ENCODE assay signal across 15 cellular contexts in the genomic region with DNA sequence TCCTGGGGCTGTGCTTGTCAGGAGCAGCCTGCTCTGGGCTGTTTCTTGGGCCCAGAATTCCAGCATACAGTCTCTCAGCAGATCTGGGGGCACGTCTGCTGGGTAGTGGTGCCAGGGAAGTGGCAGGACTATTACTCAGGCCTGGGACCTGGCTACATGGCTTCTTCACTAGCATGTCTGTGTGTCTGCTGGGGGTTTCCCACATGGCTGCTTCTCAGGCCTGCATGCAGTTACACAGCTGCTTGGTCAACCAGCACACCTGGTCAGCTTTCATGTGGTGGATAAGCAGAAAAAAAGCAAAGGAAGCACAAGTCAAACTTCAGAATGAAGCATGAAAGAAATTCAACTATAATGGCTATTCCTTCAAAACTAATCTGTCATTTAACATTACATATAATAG.
DNase-seq lines count a peak whose midpoint lies in the region; ATAC-seq and TF ChIP-seq lines count a peak whose summit lies in the region.
"Had no signal": no experiment of that assay in that cellular context is flagged by ENCODE, and none has a peak within 500 bp of the region (broad histone marks: within the 10 kb centered on the region; RNA-seq: fewer than 3 reads in every experiment).

No MANE protein-coding gene starts in this region.

- H3K27ac ChIP-seq in OCI-LY7 (ENCODE audit: low read depth, low read length, poor library complexity, severe bottlenecking) (no peak overlapping the region), spleen (no peak overlapping the region)
- H3K27ac ChIP-seq: BLaER1 had no signal

- WGBS in spleen, 5 donors = 75 to 100% (median 85%) methylated on average over 1 of the region's 1 CpG; no CpG with 5 or more reads in 1 of the 5 donors

- no peaks in the 10 kb centered on the region for H3K4me1 ChIP-seq in OCI-LY7 (ENCODE audit: insufficient read depth, low read length, poor library complexity, severe bottlenecking)
- no peaks in the 10 kb centered on the region for H3K4me1 ChIP-seq in spleen
- H3K4me1 ChIP-seq: BLaER1 had no signal

- CTCF ChIA-PET in OCI-LY7 (lab: Charles Lee; ENCODE audit: unreplicated experiment) = no interaction called here

- intact Hi-C loops in OCI-LY7 (cut with micrococcal nuclease; ENCODE audit: unreplicated experiment) (no loop called here), spleen (cut with DNase I; ENCODE audit: low total_unique reads) (no loop called here)

- ATAC-seq in GM18907 (IDR thresholded peaks at IDR 0.05; ENCODE audit: unreplicated experiment) = peak; percentile 58
- no peak for ATAC-seq in HG02885 (IDR thresholded peaks at IDR 0.05; ENCODE audit: poor library complexity, unreplicated experiment)
- ATAC-seq: GM23338 had no signal

- H3K4me3 ChIP-seq in OCI-LY7 (ENCODE audit: low read depth, low read length, poor library complexity, severe bottlenecking) (no peak overlapping the region), spleen (no peak overlapping the region)
- H3K4me3 ChIP-seq: BLaER1, GM23338 had no signal

- H3K79me2 ChIP-seq in OCI-LY7 (ENCODE audit: insufficient read depth, low read depth, low read length) = no peaks in the 10 kb centered on the region

- no peaks in the 10 kb centered on the region for H4K20me1 ChIP-seq in OCI-LY7 (ENCODE audit: insufficient read depth, low read length)
- H4K20me1 ChIP-seq: BLaER1 had no signal

- H3K27me3 ChIP-seq in spleen (replicated peaks in 1 of 7) = no peaks in the 10 kb centered on the region
- H3K27me3 ChIP-seq: BLaER1 had no signal

- no peaks in the 10 kb centered on the region for H3K36me3 ChIP-seq in OCI-LY7 (ENCODE audit: insufficient read depth, low read length)
- H3K36me3 ChIP-seq in spleen = no peaks in the 10 kb centered on the region
- H3K36me3 ChIP-seq: BLaER1 had no signal

- H3K4me2 ChIP-seq in OCI-LY7 (ENCODE audit: low read length) = no peak overlapping the region
- H3K4me2 ChIP-seq: BLaER1, GM23338 had no signal

- H2AFZ ChIP-seq in OCI-LY7 (ENCODE audit: low read length) = no peak overlapping the region
- H2AFZ ChIP-seq: GM23338 had no signal

- POLR2A ChIA-PET in OCI-LY7 (lab: Charles Lee) = no interaction called here

- H3K9me3 ChIP-seq in OCI-LY7 (ENCODE audit: low read length) = peaks cover 17% of the 10 kb centered on the region; the same call in 1 of the 2 replicates
- peaks cover 3 to 49% (median 30%) of the 10 kb centered on the region in 8 donors for H3K9me3 ChIP-seq in spleen
- H3K9me3 ChIP-seq: BLaER1 had no signal

- no TSS peak for BruUV-seq in OCI-LY7 (replicated peaks; lab: Mats Ljungman, UMichigan)

- H3K9me2 ChIP-seq in OCI-LY7 (ENCODE audit: insufficient read depth, low read length) = no peaks in the 10 kb centered on the region

- TF ChIP-seq POLR2A in spleen (IDR thresholded peaks at IDR 0.05) = no peak

- peak; percentile 42 for DNase-seq in OCI-LY7 (ENCODE audit: low spot score)
- peak; percentile 15 for DNase-seq in glomerular visceral epithelial cell (ENCODE audit: extremely low spot score)
- peak; percentile 41 for DNase-seq in spleen
- no peak for DNase-seq in central memory CD4-positive, alpha-beta T cell
- DNase-seq in NCI-H526 treated with DMSO at 0.1 percent for 48 hours (lab: John Stamatoyannopoulos, UW) = no peak
- DNase-seq: 8988T; CD4-positive, alpha-beta memory T cell; DMS153; DMS79; GF-D8; HCEC 1CT had no signal

- TF ChIP-seq CTCF in OCI-LY7 (conservative IDR thresholded peaks at IDR 0.05; ENCODE audit: low read length) = no peak
- TF ChIP-seq CTCF in spleen (IDR thresholded peaks at IDR 0.05 in 8 of 11, conservative IDR thresholded peaks at IDR 0.05 in 3 of 11) = no peak

Comparison
In these comparisons a context has a peak if more than half of its experiments do, and no peak if none do; other contexts are left out.
1. DNase-seq: peak in OCI-LY7 (single experiment), glomerular visceral epithelial cell (single experiment) and spleen (single experiment); none in central memory CD4-positive, alpha-beta T cell (single experiment) and NCI-H526 treated with DMSO at 0.1 percent for 48 hours (single experiment).